Comparison of ENCODE assay signal across 21 cellular contexts in genomic region chr21:42638266-42638863, GRCh38. TPM values are rescaled to one million over a fixed set of nuclear protein-coding genes. Genes with fewer than 3 reads are reported as not detected.
"Had no signal": no experiment of that assay in that cellular context is flagged by ENCODE, and none has a peak within 500 bp of the region (broad histone marks: within the 10 kb centered on the region; RNA-seq: fewer than 3 reads in every experiment).

No MANE protein-coding gene starts in this region.

- H3K27me3 Mint-ChIP-seq: stimulated activated naive CD8-positive, alpha-beta T cell treated with anti-CD3 and anti-CD28 coated beads, Interleukin-15, amount 100 ng/mL, for 72 hours had no signal

- H3K27ac ChIP-seq: coronary artery, hepatocyte, pancreas, prostate gland, right lobe of liver, thoracic aorta, transverse colon had no signal

- H3K4me2 ChIP-seq: hepatocyte had no signal

- H3K4me3 Mint-ChIP-seq: natural killer cell; neural crest cell; stimulated activated naive B cell treated with anti-CD40 and anti-IgM and Interleukin-4, amounts not matched to agents 10 μg/mL and 1 μg/mL and 100 μg/mL, for 72 hours; stimulated activated naive CD8-positive, alpha-beta T cell treated with anti-CD3 and anti-CD28 coated beads, Interleukin-15, amount 100 ng/mL, for 72 hours had no signal

- DNase-seq: effector CD4-positive, alpha-beta T cell; foreskin melanocyte; kidney glomerular epithelial cell; mammary epithelial cell; natural killer cell; occipital lobe; stimulated activated CD4-positive, alpha-beta T cell treated with anti-CD3 and anti-CD28 coated beads, Interleukin-15, amount 100 ng/mL, for 24 hours; stimulated activated CD4-positive, alpha-beta T cell treated with anti-CD3 and anti-CD28 coated beads, Interleukin-1b, Interleukin-23, amount 100 ng/mL, for 48 hours; stimulated activated CD4-positive, alpha-beta T cell treated with anti-CD3 and anti-CD28 coated beads, Interleukin-4, amount 100 ng/mL, for 4 hours; stimulated activated naive B cell treated with anti-CD40 and anti-IgM and Interleukin-4, amounts not matched to agents 10 μg/mL and 1 μg/mL and 100 μg/mL, for 72 hours; stimulated activated naive CD8-positive, alpha-beta T cell treated with anti-CD3 and anti-CD28 coated beads, Interleukin-15, amount 100 ng/mL, for 72 hours; transverse colon had no signal

- ATAC-seq: left lobe of liver; natural killer cell; pancreas; right lobe of liver; stimulated activated naive B cell treated with anti-CD40 and anti-IgM and Interleukin-4, amounts not matched to agents 10 μg/mL and 1 μg/mL and 100 μg/mL, for 72 hours; stimulated activated naive CD8-positive, alpha-beta T cell treated with anti-CD3 and anti-CD28 coated beads, Interleukin-15, amount 100 ng/mL, for 72 hours had no signal

- FAIRE-seq: pancreas had no signal

- H3K9me3 ChIP-seq: pancreas, prostate gland, right lobe of liver, thoracic aorta, transverse colon had no signal

- H3K27ac Mint-ChIP-seq: natural killer cell; stimulated activated naive B cell treated with anti-CD40 and anti-IgM and Interleukin-4, amounts not matched to agents 10 μg/mL and 1 μg/mL and 100 μg/mL, for 72 hours; stimulated activated naive CD8-positive, alpha-beta T cell treated with anti-CD3 and anti-CD28 coated beads, Interleukin-15, amount 100 ng/mL, for 72 hours had no signal

- H3K4me1 ChIP-seq: prostate gland, right lobe of liver had no signal

- H2AFZ ChIP-seq: hepatocyte had no signal

- H3K4me1 Mint-ChIP-seq: natural killer cell; stimulated activated naive B cell treated with anti-CD40 and anti-IgM and Interleukin-4, amounts not matched to agents 10 μg/mL and 1 μg/mL and 100 μg/mL, for 72 hours; stimulated activated naive CD8-positive, alpha-beta T cell treated with anti-CD3 and anti-CD28 coated beads, Interleukin-15, amount 100 ng/mL, for 72 hours had no signal

- H3K4me3 ChIP-seq: coronary artery, hepatocyte, pancreas, prostate gland, right lobe of liver, thoracic aorta, transverse colon had no signal

- H3K9me3 Mint-ChIP-seq: natural killer cell; neural crest cell; stimulated activated naive B cell treated with anti-CD40 and anti-IgM and Interleukin-4, amounts not matched to agents 10 μg/mL and 1 μg/mL and 100 μg/mL, for 72 hours; stimulated activated naive CD8-positive, alpha-beta T cell treated with anti-CD3 and anti-CD28 coated beads, Interleukin-15, amount 100 ng/mL, for 72 hours had no signal

- H3K36me3 ChIP-seq: pancreas, prostate gland, right lobe of liver, thoracic aorta, transverse colon had no signal

- H3K27me3 ChIP-seq: hepatocyte, pancreas, right lobe of liver, transverse colon had no signal

- H3K36me3 Mint-ChIP-seq: natural killer cell; stimulated activated naive B cell treated with anti-CD40 and anti-IgM and Interleukin-4, amounts not matched to agents 10 μg/mL and 1 μg/mL and 100 μg/mL, for 72 hours had no signal

RNA-seq across cellular contexts. Expression of gene PDE9A, which starts 15.1 kb away (rescaled TPM):
- total RNA-seq: myocyte had no signal
